1 cellular context compared by ENCODE assay signal in genomic region chr6:41257369-41258195, GRCh38.
A peak's percentile ranks its signal among the peaks of the same experiment; 100 is the strongest.
TF ChIP-seq lines count a peak whose summit lies in the region.

No MANE protein-coding gene starts in this region.

TF ChIP-seq in HEK293, 187 proteins besides CTCF, POLR2A, EP300 and RAD21 (continued from another document and continues in another):
- TF ChIP-seq, protein P1, sequence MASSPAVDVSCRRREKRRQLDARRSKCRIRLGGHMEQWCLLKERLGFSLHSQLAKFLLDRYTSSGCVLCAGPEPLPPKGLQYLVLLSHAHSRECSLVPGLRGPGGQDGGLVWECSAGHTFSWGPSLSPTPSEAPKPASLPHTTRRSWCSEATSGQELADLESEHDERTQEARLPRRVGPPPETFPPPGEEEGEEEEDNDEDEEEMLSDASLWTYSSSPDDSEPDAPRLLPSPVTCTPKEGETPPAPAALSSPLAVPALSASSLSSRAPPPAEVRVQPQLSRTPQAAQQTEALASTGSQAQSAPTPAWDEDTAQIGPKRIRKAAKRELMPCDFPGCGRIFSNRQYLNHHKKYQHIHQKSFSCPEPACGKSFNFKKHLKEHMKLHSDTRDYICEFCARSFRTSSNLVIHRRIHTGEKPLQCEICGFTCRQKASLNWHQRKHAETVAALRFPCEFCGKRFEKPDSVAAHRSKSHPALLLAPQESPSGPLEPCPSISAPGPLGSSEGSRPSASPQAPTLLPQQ (tag by site-specific recombination; IDR thresholded peaks at IDR 0.05), result peak; percentile 29; the same call in 1 of the 2 replicates
- TF ChIP-seq GFI1B (tag by site-specific recombination; IDR thresholded peaks at IDR 0.05), result peak; percentile 85
- 0 out of 2 replicates have a peak, but pooled peaks have one; percentile 32 for TF ChIP-seq ZNF366 (tag by site-specific recombination; conservative IDR thresholded peaks at IDR 0.05)
- TF ChIP-seq ZBTB1 (tag by site-specific recombination; IDR thresholded peaks at IDR 0.05), result no peak
- TF ChIP-seq, protein P2, sequence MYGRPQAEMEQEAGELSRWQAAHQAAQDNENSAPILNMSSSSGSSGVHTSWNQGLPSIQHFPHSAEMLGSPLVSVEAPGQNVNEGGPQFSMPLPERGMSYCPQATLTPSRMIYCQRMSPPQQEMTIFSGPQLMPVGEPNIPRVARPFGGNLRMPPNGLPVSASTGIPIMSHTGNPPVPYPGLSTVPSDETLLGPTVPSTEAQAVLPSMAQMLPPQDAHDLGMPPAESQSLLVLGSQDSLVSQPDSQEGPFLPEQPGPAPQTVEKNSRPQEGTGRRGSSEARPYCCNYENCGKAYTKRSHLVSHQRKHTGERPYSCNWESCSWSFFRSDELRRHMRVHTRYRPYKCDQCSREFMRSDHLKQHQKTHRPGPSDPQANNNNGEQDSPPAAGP (tag by site-specific recombination; IDR thresholded peaks at IDR 0.05), result no peak
- no peak for TF ChIP-seq ZNF785 (tag by site-specific recombination; IDR thresholded peaks at IDR 0.05)
- TF ChIP-seq MZF1 (tag by site-specific recombination; IDR thresholded peaks at IDR 0.05; ENCODE audit: borderline replicate concordance), result peak; percentile 76; the same call in 1 of the 2 replicates
- no peak for TF ChIP-seq ZBTB7A (tag by site-specific recombination; IDR thresholded peaks at IDR 0.05; ENCODE audit: low read depth)
- no peak for TF ChIP-seq ZNF654 (tag by site-specific recombination; IDR thresholded peaks at IDR 0.05; ENCODE audit: low read depth)
- no peak for TF ChIP-seq ZNF529 (tag by site-specific recombination; IDR thresholded peaks at IDR 0.05; ENCODE audit: insufficient replicate concordance)
- no peak for TF ChIP-seq ZNF596 (tag by site-specific recombination; IDR thresholded peaks at IDR 0.05)
- peak; percentile 66 for TF ChIP-seq OSR2 (tag by site-specific recombination; IDR thresholded peaks at IDR 0.05)
- no peak for TF ChIP-seq ZNF121 (tag by site-specific recombination; IDR thresholded peaks at IDR 0.05)
- TF ChIP-seq ZNF610 (tag by site-specific recombination; IDR thresholded peaks at IDR 0.05; ENCODE audit: borderline replicate concordance), result peak; percentile 34; the same call in 1 of the 2 replicates
- TF ChIP-seq ZNF830 (tag by site-specific recombination; IDR thresholded peaks at IDR 0.05; ENCODE audit: low read depth), result no peak
- no peak for TF ChIP-seq HIC1 (tag by site-specific recombination; IDR thresholded peaks at IDR 0.05)
- TF ChIP-seq ZNF747 (tag by site-specific recombination; IDR thresholded peaks at IDR 0.05), result no peak
- no peak for TF ChIP-seq ZNF510 (tag by site-specific recombination; IDR thresholded peaks at IDR 0.05; ENCODE audit: insufficient replicate concordance)
- TF ChIP-seq PRDM6 (tag by site-specific recombination; IDR thresholded peaks at IDR 0.05), result peak; percentile 98
- TF ChIP-seq ZNF266 (tag by site-specific recombination; IDR thresholded peaks at IDR 0.05; ENCODE audit: low read depth), result no peak
- TF ChIP-seq ZNF449 (tag by site-specific recombination; IDR thresholded peaks at IDR 0.05), result no peak
- no peak for TF ChIP-seq ZNF221 (tag by site-specific recombination; IDR thresholded peaks at IDR 0.05; ENCODE audit: borderline replicate concordance)
- TF ChIP-seq RBAK (tag by site-specific recombination; IDR thresholded peaks at IDR 0.05), result no peak
- TF ChIP-seq ZNF664 (tag by site-specific recombination; IDR thresholded peaks at IDR 0.05), result no peak
- TF ChIP-seq REST (tag by site-specific recombination; IDR thresholded peaks at IDR 0.05), result no peak
- no peak for TF ChIP-seq ZBTB21 (tag by site-specific recombination; IDR thresholded peaks at IDR 0.05)
- TF ChIP-seq ZNF362 (tag by site-specific recombination; IDR thresholded peaks at IDR 0.05), result no peak
- no peak for TF ChIP-seq GLIS2 (tag by site-specific recombination; IDR thresholded peaks at IDR 0.05)
- no peak for TF ChIP-seq ZNF837 (tag by site-specific recombination; IDR thresholded peaks at IDR 0.05)
- TF ChIP-seq ZNF19 (tag by site-specific recombination; IDR thresholded peaks at IDR 0.05; ENCODE audit: low read depth), result no peak
- peak; percentile 35; the same call in 1 of the 2 replicates for TF ChIP-seq ZNF394 (tag by site-specific recombination; IDR thresholded peaks at IDR 0.05; ENCODE audit: borderline replicate concordance)
- TF ChIP-seq, protein P3, sequence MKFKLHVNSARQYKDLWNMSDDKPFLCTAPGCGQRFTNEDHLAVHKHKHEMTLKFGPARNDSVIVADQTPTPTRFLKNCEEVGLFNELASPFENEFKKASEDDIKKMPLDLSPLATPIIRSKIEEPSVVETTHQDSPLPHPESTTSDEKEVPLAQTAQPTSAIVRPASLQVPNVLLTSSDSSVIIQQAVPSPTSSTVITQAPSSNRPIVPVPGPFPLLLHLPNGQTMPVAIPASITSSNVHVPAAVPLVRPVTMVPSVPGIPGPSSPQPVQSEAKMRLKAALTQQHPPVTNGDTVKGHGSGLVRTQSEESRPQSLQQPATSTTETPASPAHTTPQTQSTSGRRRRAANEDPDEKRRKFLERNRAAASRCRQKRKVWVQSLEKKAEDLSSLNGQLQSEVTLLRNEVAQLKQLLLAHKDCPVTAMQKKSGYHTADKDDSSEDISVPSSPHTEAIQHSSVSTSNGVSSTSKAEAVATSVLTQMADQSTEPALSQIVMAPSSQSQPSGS (tag by site-specific recombination; IDR thresholded peaks at IDR 0.05; ENCODE audit: low read depth), result no peak
- TF ChIP-seq ZNF174 (tag by site-specific recombination; IDR thresholded peaks at IDR 0.05), result no peak
- TF ChIP-seq IKZF3 (tag by site-specific recombination; IDR thresholded peaks at IDR 0.05), result peak; percentile 71
- no peak for TF ChIP-seq ZNF433 (tag by site-specific recombination; IDR thresholded peaks at IDR 0.05; ENCODE audit: low read depth)
- peak; percentile 70 for TF ChIP-seq ZBTB44 (tag by site-specific recombination; IDR thresholded peaks at IDR 0.05)
- no peak for TF ChIP-seq ZNF175 (tag by site-specific recombination; IDR thresholded peaks at IDR 0.05)
- peak; percentile 66; the same call in 1 of the 2 replicates for TF ChIP-seq HOXD13 (CRISPR knock-in tag; IDR thresholded peaks at IDR 0.05; ENCODE audit: borderline replicate concordance)
- no peak for TF ChIP-seq ZNF223 (tag by site-specific recombination; IDR thresholded peaks at IDR 0.05)
- no peak for TF ChIP-seq ZNF214 (tag by site-specific recombination; IDR thresholded peaks at IDR 0.05; ENCODE audit: borderline replicate concordance)
- peak; percentile 48; the same call in 1 of the 2 replicates for TF ChIP-seq ZBTB17 (tag by site-specific recombination; IDR thresholded peaks at IDR 0.05)
- peak; percentile 86 for TF ChIP-seq ZNF843 (tag by site-specific recombination; IDR thresholded peaks at IDR 0.05)
- TF ChIP-seq SALL2 (tag by site-specific recombination; IDR thresholded peaks at IDR 0.05; ENCODE audit: borderline replicate concordance), result no peak
